Comparison of ENCODE assay signal across 8 cellular contexts in the genomic region with DNA sequence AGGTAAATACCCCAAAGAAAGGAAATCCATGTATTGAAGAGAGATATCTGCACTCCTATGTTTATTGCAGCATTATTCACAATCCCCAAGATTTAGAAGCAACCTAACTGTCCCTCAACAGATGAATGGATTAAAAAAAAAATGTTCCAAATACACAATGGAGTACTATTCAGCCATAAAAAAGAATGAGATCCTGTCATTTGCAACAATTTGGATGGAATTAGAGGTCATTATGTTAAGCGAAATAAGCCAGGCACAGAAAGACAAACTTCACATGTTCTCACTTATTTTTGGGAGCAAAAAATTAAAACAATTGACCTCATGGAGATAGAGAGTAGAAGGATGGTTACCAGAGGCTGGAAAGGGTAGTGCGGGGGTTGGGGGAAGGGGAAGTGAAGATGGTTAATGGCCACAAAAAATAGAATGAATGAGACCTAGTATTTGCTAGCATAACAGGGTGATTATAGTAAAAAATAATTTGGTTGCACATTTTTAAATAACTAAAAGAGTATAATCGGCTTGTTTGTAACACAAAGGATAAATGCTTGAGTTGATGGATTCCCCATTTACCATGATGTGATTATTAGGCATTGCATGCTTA. TPM values are rescaled to one million over a fixed set of nuclear protein-coding genes. Genes with fewer than 3 reads are reported as not detected.
A peak's percentile ranks its signal among the peaks of the same experiment; 100 is the strongest.
DNase-seq lines count a peak whose midpoint lies in the region; ATAC-seq and TF ChIP-seq lines count a peak whose summit lies in the region.

No MANE protein-coding gene starts in this region.

- peak overlapping the region; percentile 85 for H3K4me3 Mint-ChIP-seq in stimulated activated naive CD8-positive, alpha-beta T cell treated with anti-CD3 and anti-CD28 coated beads, Interleukin-15, Interleukin-2, amounts not matched to agents 100 ng/mL and 50 ng/mL, for 24 hours

- no peak overlapping the region for H3K27ac Mint-ChIP-seq in stimulated activated naive CD8-positive, alpha-beta T cell treated with anti-CD3 and anti-CD28 coated beads, Interleukin-15, Interleukin-2, amounts not matched to agents 100 ng/mL and 50 ng/mL, for 24 hours

- H3K4me1 Mint-ChIP-seq in stimulated activated naive CD8-positive, alpha-beta T cell treated with anti-CD3 and anti-CD28 coated beads, Interleukin-15, Interleukin-2, amounts not matched to agents 100 ng/mL and 50 ng/mL, for 24 hours (ENCODE audit: low read depth) = peaks cover 16% of the 10 kb centered on the region

- TF ChIP-seq CTCF in ascending aorta (IDR thresholded peaks at IDR 0.05) = no peak
- TF ChIP-seq CTCF in GM20000 (IDR thresholded peaks at IDR 0.05; ENCODE audit: extremely low read depth, missing control alignments) = no peak

- H3K36me3 ChIP-seq in ascending aorta = no peaks in the 10 kb centered on the region
- no peaks in the 10 kb centered on the region for H3K36me3 ChIP-seq in mucosa of stomach (ENCODE audit: control insufficient read depth, insufficient read depth, low read length)

- H3K9me3 ChIP-seq in ascending aorta (no peaks in the 10 kb centered on the region), mucosa of stomach (ENCODE audit: control insufficient read depth, low read length) (no peaks in the 10 kb centered on the region)

- H3K4me1 ChIP-seq in ascending aorta = peaks cover 0 to 3% of the 10 kb centered on the region in 2 donors
- peaks cover 7% of the 10 kb centered on the region for H3K4me1 ChIP-seq in mucosa of stomach (ENCODE audit: control insufficient read depth, insufficient read depth, low read length)

- no peak for ATAC-seq in stimulated activated naive CD8-positive, alpha-beta T cell treated with anti-CD3 and anti-CD28 coated beads, Interleukin-15, Interleukin-2, amounts not matched to agents 100 U/mL and 50 U/mL, for 24 hours

- H3K4me3 ChIP-seq in ascending aorta (peak overlapping the region in 1 of 2 donors; percentile 72), mucosa of stomach (ENCODE audit: low read length) (peak overlapping the region; percentile 34)

- H3K27me3 ChIP-seq in ascending aorta (no peaks in the 10 kb centered on the region), mucosa of stomach (ENCODE audit: control insufficient read depth, insufficient read depth, low read length) (no peaks in the 10 kb centered on the region)

- intact Hi-C loops in ascending aorta (cut with DNase I) = loop anchor here (2.0 to 10.0 kb wide), 5 partner anchors 54 to 460 kb away; partner anchors contain the start of genes ZNF433, ZNF44, ZNF442 and ZNF443

- peak overlapping the region; percentile 88 to 96 for H3K27ac ChIP-seq in ascending aorta

- no peak for DNase-seq in stimulated activated naive CD8-positive, alpha-beta T cell treated with anti-CD3 and anti-CD28 coated beads, Interleukin-15, Interleukin-2, amounts not matched to agents 100 U/mL and 50 U/mL, for 24 hours
- DNase-seq in ascending aorta (ENCODE audit: low spot score in 2 of 2) (no peak), GM20000 (ENCODE audit: low spot score) (no peak), SW480 (ENCODE audit: low spot score) (no peak), cerebellum (ENCODE audit: low spot score) (no peak), NCI-H345 (lab: John Stamatoyannopoulos, UW) (no peak)

- H3K36me3 Mint-ChIP-seq in stimulated activated naive CD8-positive, alpha-beta T cell treated with anti-CD3 and anti-CD28 coated beads, Interleukin-15, Interleukin-2, amounts not matched to agents 100 ng/mL and 50 ng/mL, for 24 hours (ENCODE audit: low read depth) = no peaks in the 10 kb centered on the region

- no peaks in the 10 kb centered on the region for H3K9me3 Mint-ChIP-seq in stimulated activated naive CD8-positive, alpha-beta T cell treated with anti-CD3 and anti-CD28 coated beads, Interleukin-15, Interleukin-2, amounts not matched to agents 100 ng/mL and 50 ng/mL, for 24 hours

- H3K9ac ChIP-seq in mucosa of stomach (ENCODE audit: low read length) = peak overlapping the region; percentile 59

- H3K27me3 Mint-ChIP-seq in stimulated activated naive CD8-positive, alpha-beta T cell treated with anti-CD3 and anti-CD28 coated beads, Interleukin-15, Interleukin-2, amounts not matched to agents 100 ng/mL and 50 ng/mL, for 24 hours = no peaks in the 10 kb centered on the region

RNA-seq across cellular contexts. Expression of gene ZNF709, which starts 9.7 kb away (rescaled TPM):
- 3.4 TPM for total RNA-seq in ascending aorta
- 20.0 TPM for total RNA-seq in cerebellum

RNA-seq across cellular contexts. Expression of gene ZNF443, which starts 53.5 kb away (rescaled TPM):
- total RNA-seq in ascending aorta = 4.0 TPM
- total RNA-seq in cerebellum = 15.1 TPM

RNA-seq across cellular contexts. Expression of gene ZNF564, which starts 56.9 kb away (rescaled TPM):
- total RNA-seq in ascending aorta (2.6 TPM), cerebellum (25.8 TPM)
